ENCODE assay signal across 10 cellular contexts in genomic region chr6:11380969-11381744, GRCh38.
A peak's percentile ranks its signal among the peaks of the same experiment; 100 is the strongest.
DNase-seq lines count a peak whose midpoint lies in the region; ATAC-seq, FAIRE-seq and TF ChIP-seq lines count a peak whose summit lies in the region.
"Had no signal": no experiment of that assay in that cellular context is flagged by ENCODE, and none has a peak within 500 bp of the region (broad histone marks: within the 10 kb centered on the region; RNA-seq: fewer than 3 reads in every experiment).

No MANE protein-coding gene starts in this region.

- H3K27me3 ChIP-seq in DND-41 (ENCODE audit: insufficient read depth, low read length, poor library complexity) (no peaks in the 10 kb centered on the region), HL-60 (ENCODE audit: insufficient read depth, poor library complexity, severe bottlenecking) (no peaks in the 10 kb centered on the region), GM12878 (replicated peaks in 1 of 2; ENCODE audit: control insufficient read depth in 2 of 2, insufficient read depth in 2 of 2, low read length in 1 of 2) (no peaks in the 10 kb centered on the region)
- H3K27me3 ChIP-seq: uterus had no signal

- H3K9me3 ChIP-seq in DND-41 (ENCODE audit: insufficient read depth, low read length, severe bottlenecking) (no peaks in the 10 kb centered on the region), GM12878 (replicated peaks; ENCODE audit: control insufficient read depth, insufficient read depth, low read length) (peaks cover 4% of the 10 kb centered on the region; the same call in 2 of the 3 replicates)
- H3K9me3 ChIP-seq: uterus had no signal

- no peak for ATAC-seq in DND-41 (ENCODE audit: insufficient read depth, low read depth)
- peak; percentile 50 for ATAC-seq in GM12878
- no peak for ATAC-seq in natural killer cell treated with Interleukin-12 subunit alpha and Interleukin-12 subunit beta and Interleukin-15 and Interleukin-18, amount 100 ng/mL, for 72 hours
- ATAC-seq in GM18520 (IDR thresholded peaks at IDR 0.05; ENCODE audit: unreplicated experiment) = no peak
- no peak for ATAC-seq in HG02642 (IDR thresholded peaks at IDR 0.05; ENCODE audit: poor library complexity, unreplicated experiment)

- H3K36me3 ChIP-seq in DND-41 (ENCODE audit: insufficient read depth, low read length) = no peaks in the 10 kb centered on the region
- H3K36me3 ChIP-seq in GM12878 (ENCODE audit: control insufficient read depth in 2 of 2, insufficient read depth in 2 of 2, low read length in 1 of 2) = peaks cover 0 to 2% of the 10 kb centered on the region in 2 experiments; a peak in 3 of 4 replicates
- H3K36me3 ChIP-seq: uterus had no signal

- TF ChIP-seq EP300 in GM12878 (IDR thresholded peaks at IDR 0.05; ENCODE audit: borderline replicate concordance in 1 of 2, control insufficient read depth in 1 of 2, low read depth in 2 of 2, low read length in 2 of 2) = no peak

- peak overlapping the region; percentile 89 for H3K27ac Mint-ChIP-seq in natural killer cell treated with Interleukin-12 subunit alpha and Interleukin-12 subunit beta and Interleukin-15 and Interleukin-18, amount 100 ng/mL, for 72 hours

- 39% methylated on average over 12 of the region's 12 CpGs for WGBS in GM12878 (ENCODE audit: insufficient coverage, insufficient replicate concordance, low lambda C conversion rate, missing lambda C conversion rate)

- H3K27ac ChIP-seq in DND-41 (ENCODE audit: low read length) = peak overlapping the region; percentile 88
- H3K27ac ChIP-seq in HL-60 (replicated peaks) = peak overlapping the region; percentile 81
- peak overlapping the region; percentile 90 for H3K27ac ChIP-seq in GM12878 (ENCODE audit: control insufficient read depth, insufficient read depth)
- H3K27ac ChIP-seq: uterus had no signal

- in situ Hi-C loops in GM12878 (cut with MboI) = no loop called here

- no peak for TF ChIP-seq CTCF in DND-41 (IDR thresholded peaks at IDR 0.05; ENCODE audit: borderline replicate concordance, extremely low read depth, low read length, poor library complexity, severe bottlenecking)
- no peak for TF ChIP-seq CTCF in HL-60 (IDR thresholded peaks at IDR 0.05; ENCODE audit: insufficient read depth, low read length)
- no peak for TF ChIP-seq CTCF in GM12878 (IDR thresholded peaks at IDR 0.05 in 2 of 3, conservative IDR thresholded peaks at IDR 0.05 in 1 of 3; ENCODE audit: control insufficient read depth in 2 of 3, extremely low read depth in 1 of 3, insufficient read depth in 1 of 3, low read depth in 3 of 3, low read length in 3 of 3)

- H3K36me3 Mint-ChIP-seq in natural killer cell treated with Interleukin-12 subunit alpha and Interleukin-12 subunit beta and Interleukin-15 and Interleukin-18, amount 100 ng/mL, for 72 hours = peaks cover 22% of the 10 kb centered on the region

- CTCF ChIA-PET in GM12878 (lab: Yijun Ruan, JAX) = interaction anchor here (0.7 to 11.1 kb wide), 24 partner anchors 8 to 974 kb away, joined by 3 to 78 read pairs (median 6); no protein-coding TSS in a partner anchor

- SMC1A ChIA-PET in GM12878 (lab: Charles Lee; ENCODE audit: uncharacterized antibody, unreplicated experiment) = interaction anchor here (0.6 to 13.0 kb wide), 44 partner anchors 9 to 236 kb away, joined by 3 to 275 read pairs (median 10); partner anchors contain the start of gene NEDD9

- peaks cover 28% of the 10 kb centered on the region for H3K4me1 ChIP-seq in DND-41 (ENCODE audit: insufficient read depth, low read length)
- peaks cover 20% of the 10 kb centered on the region for H3K4me1 ChIP-seq in GM12878 (ENCODE audit: control insufficient read depth, insufficient read depth, low read length)
- H3K4me1 ChIP-seq: uterus had no signal

- no peak for TF ChIP-seq RAD21 in GM12878 (IDR thresholded peaks at IDR 0.05; ENCODE audit: insufficient read depth, low read depth, low read length)

- no TSS peak for BruUV-seq in GM12878 (replicated peaks; lab: Mats Ljungman, UMichigan)

- DNase-seq in DND-41 = no peak
- DNase-seq in HL-60 (ENCODE audit: low read depth in 1 of 2, low spot score in 1 of 2) = no peak
- no peak for DNase-seq in GM12878 (ENCODE audit: low read depth, low spot score)
- peak; percentile 62 for DNase-seq in natural killer cell treated with Interleukin-12 subunit alpha and Interleukin-12 subunit beta and Interleukin-15 and Interleukin-18, amount 100 ng/mL, for 72 hours (ENCODE audit: low spot score)
- no peak for DNase-seq in HuH-7 (ENCODE audit: low spot score)
- DNase-seq in NCI-H2081 (lab: John Stamatoyannopoulos, UW) = no peak
- DNase-seq: NCI-H226, uterus had no signal

- H3K9ac ChIP-seq in DND-41 (ENCODE audit: low read depth, low read length) = peak overlapping the region; percentile 64
- H3K9ac ChIP-seq in GM12878 (ENCODE audit: control insufficient read depth, insufficient read depth, low read length) = peak overlapping the region; percentile 81

- no peaks in the 10 kb centered on the region for H4K20me1 ChIP-seq in DND-41 (ENCODE audit: insufficient read depth, low read length)
- H4K20me1 ChIP-seq in GM12878 (ENCODE audit: control insufficient read depth, insufficient read depth) = no peaks in the 10 kb centered on the region

- H3K79me2 ChIP-seq in DND-41 (ENCODE audit: insufficient read depth, low read length) (peaks cover 16% of the 10 kb centered on the region; the same call in 1 of the 2 replicates), GM12878 (ENCODE audit: control insufficient read depth, insufficient read depth, low read length) (peaks cover 54% of the 10 kb centered on the region)

- TF ChIP-seq POLR2A in GM12878 (IDR thresholded peaks at IDR 0.05; ENCODE audit: low read depth, low read length) = no peak

- H3K4me2 ChIP-seq in DND-41 (ENCODE audit: insufficient read depth, low read length) (peak overlapping the region; percentile 93), GM12878 (ENCODE audit: control insufficient read depth, insufficient read depth) (peak overlapping the region; percentile 88)

- POLR2A ChIA-PET in GM12878 (lab: Charles Lee) = interaction anchor here (0.6 to 8.0 kb wide), 25 partner anchors 8 to 147 kb away, joined by 3 to 91 read pairs (median 8); no protein-coding TSS in a partner anchor

- RAD21 ChIA-PET in GM12878 (lab: Charles Lee; ENCODE audit: unreplicated experiment) = interaction anchor here (0.6 to 10.9 kb wide), 36 partner anchors 7 to 230 kb away, joined by 3 to 384 read pairs (median 10); partner anchors contain the start of gene NEDD9

- H2AFZ ChIP-seq in DND-41 (ENCODE audit: low read depth, low read length) = peak overlapping the region; percentile 99
- no peak overlapping the region for H2AFZ ChIP-seq in GM12878 (ENCODE audit: control insufficient read depth, low read depth, low read length)

- H3K4me1 Mint-ChIP-seq in natural killer cell treated with Interleukin-12 subunit alpha and Interleukin-12 subunit beta and Interleukin-15 and Interleukin-18, amount 100 ng/mL, for 72 hours (ENCODE audit: low read depth in 2 of 2) = peaks cover 46 to 51% of the 10 kb centered on the region in 2 donors

- H3K4me3 ChIP-seq in DND-41 (ENCODE audit: low read depth in 1 of 2, low read length in 2 of 2) (peak overlapping the region; percentile 40 to 78), HL-60 (replicated peaks; ENCODE audit: insufficient read depth, low read length) (peak overlapping the region; percentile 56), GM12878 (peak overlapping the region; percentile 72)
- H3K4me3 ChIP-seq: uterus had no signal

- intact Hi-C loops in GM12878 (cut with micrococcal nuclease; ENCODE audit: unreplicated experiment) = loop anchor here (2.0 to 5.0 kb wide), 2 partner anchors 112 to 196 kb away; no protein-coding TSS in a partner anchor

- peaks cover 4% of the 10 kb centered on the region for H3K9me3 Mint-ChIP-seq in natural killer cell treated with Interleukin-12 subunit alpha and Interleukin-12 subunit beta and Interleukin-15 and Interleukin-18, amount 100 ng/mL, for 72 hours

- no peak for FAIRE-seq in GM12878 (lab: Jason Lieb, UNC)

- H3K4me3 Mint-ChIP-seq in natural killer cell treated with Interleukin-12 subunit alpha and Interleukin-12 subunit beta and Interleukin-15 and Interleukin-18, amount 100 ng/mL, for 72 hours = peak overlapping the region; percentile 97

- no peaks in the 10 kb centered on the region for H3K27me3 Mint-ChIP-seq in natural killer cell treated with Interleukin-12 subunit alpha and Interleukin-12 subunit beta and Interleukin-15 and Interleukin-18, amount 100 ng/mL, for 72 hours

TF ChIP-seq in GM12878, 131 proteins besides CTCF, POLR2A, EP300 and RAD21 (continues in another document):
- no peak for TF ChIP-seq ESRRA (IDR thresholded peaks at IDR 0.05; ENCODE audit: low read length)
- 0 out of 4 replicates have a peak, but pooled peaks of 1 of the 2 experiments have one; percentile 17 for TF ChIP-seq CEBPB (IDR thresholded peaks at IDR 0.05; ENCODE audit: borderline replicate concordance in 1 of 2, low read depth in 2 of 2, low read length in 2 of 2)
- 0 out of 2 replicates have a peak, but pooled peaks have one; percentile 22 for TF ChIP-seq MTA2 (IDR thresholded peaks at IDR 0.05; ENCODE audit: low read depth)
- peak; percentile 24; the same call in 1 of the 2 replicates for TF ChIP-seq RUNX3 (IDR thresholded peaks at IDR 0.05; ENCODE audit: low read length)
- TF ChIP-seq DPF2 (IDR thresholded peaks at IDR 0.05) = 0 out of 2 replicates have a peak, but pooled peaks have one; percentile 35
- TF ChIP-seq SMARCA5 (IDR thresholded peaks at IDR 0.05) = peak; percentile 17; the same call in 1 of the 2 replicates
- TF ChIP-seq NFIC (IDR thresholded peaks at IDR 0.05; ENCODE audit: low read depth, low read length) = peak; percentile 25; the same call in 1 of the 2 replicates
- TF ChIP-seq WRNIP1 (IDR thresholded peaks at IDR 0.05; ENCODE audit: borderline replicate concordance, low read depth, low read length) = 0 out of 2 replicates have a peak, but pooled peaks have one; percentile 9
- TF ChIP-seq HDAC6 (IDR thresholded peaks at IDR 0.05; ENCODE audit: unreplicated experiment) = no peak
